9 cellular contexts compared by ENCODE assay signal in the genomic region with DNA sequence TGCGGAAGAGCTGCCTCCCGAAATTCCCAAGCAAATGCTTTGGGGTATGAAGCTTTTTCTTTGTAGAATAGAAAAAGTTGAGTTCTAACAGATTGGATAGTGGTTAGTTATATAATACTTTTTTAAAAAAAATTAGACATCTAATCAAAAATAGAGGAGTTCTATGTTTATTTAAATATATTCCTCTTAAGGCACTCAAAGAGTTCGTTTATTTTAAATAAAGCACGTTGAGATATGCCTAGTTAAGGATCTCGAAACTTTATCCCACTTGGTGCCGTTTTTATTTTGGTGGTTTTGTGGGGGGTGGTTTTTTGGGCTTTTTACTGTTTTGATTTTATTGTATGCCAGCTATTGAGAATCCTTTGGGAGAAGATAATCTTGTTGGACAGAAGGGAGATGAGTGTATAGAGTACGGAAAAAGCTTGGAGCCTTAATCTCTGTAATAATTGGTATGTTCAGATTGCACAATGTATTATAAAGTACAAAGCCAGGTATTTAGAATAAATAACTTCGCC. TPM values are rescaled to one million over a fixed set of nuclear protein-coding genes. Genes with fewer than 3 reads are reported as not detected.
DNase-seq lines count a peak whose midpoint lies in the region; ATAC-seq, FAIRE-seq and TF ChIP-seq lines count a peak whose summit lies in the region.
"Had no signal": no experiment of that assay in that cellular context is flagged by ENCODE, and none has a peak within 500 bp of the region (broad histone marks: within the 10 kb centered on the region; RNA-seq: fewer than 3 reads in every experiment).

No MANE protein-coding gene starts in this region.

- TF ChIP-seq POLR2A in HepG2 (IDR thresholded peaks at IDR 0.05; ENCODE audit: insufficient read depth in 1 of 2, low read depth in 2 of 2, low read length in 2 of 2) (no peak), thyroid gland (IDR thresholded peaks at IDR 0.05) (no peak)

- no peaks in the 10 kb centered on the region for H3K9me3 Mint-ChIP-seq in activated T-cell treated with anti-CD3 and anti-CD28 coated beads, Interleukin-2, amount 50 U/mL, for 24 hours
- peaks cover 1% of the 10 kb centered on the region for H3K9me3 Mint-ChIP-seq in activated naive CD8-positive, alpha-beta T cell treated with anti-CD3 and anti-CD28 coated beads, Interleukin-2, amount 10 ng/mL, durations not matched to agents 7 days and 5 days
- H3K9me3 Mint-ChIP-seq in neural progenitor cell, result no peaks in the 10 kb centered on the region

- H3K4me1 Mint-ChIP-seq in activated T-cell treated with anti-CD3 and anti-CD28 coated beads, Interleukin-2, amount 50 U/mL, for 24 hours (ENCODE audit: low read depth), result peaks cover 27% of the 10 kb centered on the region
- peaks cover 43% of the 10 kb centered on the region for H3K4me1 Mint-ChIP-seq in activated naive CD8-positive, alpha-beta T cell treated with anti-CD3 and anti-CD28 coated beads, Interleukin-2, amount 10 ng/mL, durations not matched to agents 7 days and 5 days
- H3K4me1 Mint-ChIP-seq in neural progenitor cell, result peaks cover 4% of the 10 kb centered on the region

- no peak for TF ChIP-seq RAD21 in HepG2 (CRISPR knock-in tag; IDR thresholded peaks at IDR 0.05)

- H3K36me3 ChIP-seq in HepG2 (replicated peaks in 1 of 2; ENCODE audit: control insufficient read depth in 1 of 2, insufficient read depth in 2 of 2, low read length in 2 of 2) (peaks cover 0 to 17% of the 10 kb centered on the region in 2 experiments; a peak in 3 of 5 replicates), thyroid gland (peaks cover 0 to 9% of the 10 kb centered on the region in 2 donors), neural progenitor cell (peaks cover 24% of the 10 kb centered on the region)

- peaks cover 40% of the 10 kb centered on the region for H3F3A ChIP-seq in neural progenitor cell (ENCODE audit: low read depth)

- H4K20me1 ChIP-seq in HepG2 (ENCODE audit: insufficient read depth, low read length) (no peaks in the 10 kb centered on the region), neural progenitor cell (ENCODE audit: low read depth) (peaks cover 2% of the 10 kb centered on the region)

- H3K4me2 ChIP-seq in HepG2 (ENCODE audit: low read depth, low read length) (no peak overlapping the region), neural progenitor cell (no peak overlapping the region)

- TF ChIP-seq CTCF in HepG2 (CRISPR knock-in tag; IDR thresholded peaks at IDR 0.05) (no peak), thyroid gland (IDR thresholded peaks at IDR 0.05) (no peak), neural progenitor cell (IDR thresholded peaks at IDR 0.05) (no peak)

- no peak for ATAC-seq in activated naive CD8-positive, alpha-beta T cell treated with anti-CD3 and anti-CD28 coated beads, Interleukin-2, amount 10 ng/mL, durations not matched to agents 7 days and 5 days (ENCODE audit: low read depth)
- ATAC-seq in HepG2, result no peak
- no peak for ATAC-seq in HG03025 (IDR thresholded peaks at IDR 0.05; ENCODE audit: low FRiP score, unreplicated experiment)

- no peak overlapping the region for H3K27ac ChIP-seq in HepG2 (ENCODE audit: extremely low read length, insufficient read depth, low read length)
- peak overlapping the region; percentile 58 to 95 (median 88) for H3K27ac ChIP-seq in thyroid gland
- H3K27ac ChIP-seq in neural progenitor cell, result no peak overlapping the region

- no peaks in the 10 kb centered on the region for H3K9me3 ChIP-seq in HepG2 (ENCODE audit: low read length)
- H3K9me3 ChIP-seq in thyroid gland, result no peaks in the 10 kb centered on the region
- no peaks in the 10 kb centered on the region for H3K9me3 ChIP-seq in neural progenitor cell (ENCODE audit: low read depth)

- no peak overlapping the region for H3K9ac ChIP-seq in HepG2 (ENCODE audit: insufficient read depth, low read depth, low read length)
- no peak overlapping the region for H3K9ac ChIP-seq in neural progenitor cell

- BruUV-seq in HepG2 (replicated peaks; lab: Mats Ljungman, UMichigan), result TSS peak; percentile 13

- peaks cover 26% of the 10 kb centered on the region for H3K4me1 ChIP-seq in HepG2 (ENCODE audit: insufficient read depth, low read length)
- peaks cover 18 to 28% of the 10 kb centered on the region in 2 donors for H3K4me1 ChIP-seq in thyroid gland
- H3K4me1 ChIP-seq in neural progenitor cell, result peaks cover 4% of the 10 kb centered on the region

- peak overlapping the region; percentile 81 for H3K4me3 Mint-ChIP-seq in activated T-cell treated with anti-CD3 and anti-CD28 coated beads, Interleukin-2, amount 50 U/mL, for 24 hours
- peak overlapping the region; percentile 99 for H3K4me3 Mint-ChIP-seq in activated naive CD8-positive, alpha-beta T cell treated with anti-CD3 and anti-CD28 coated beads, Interleukin-2, amount 10 ng/mL, durations not matched to agents 7 days and 5 days
- H3K4me3 Mint-ChIP-seq in neural progenitor cell, result no peak overlapping the region

- in situ Hi-C loops in HepG2 (cut with HindIII; ENCODE audit: extremely low pct_ligation_motif_present, low pct_unique_long_range_greater_than_20kb), result no loop called here

- CTCF ChIA-PET in HepG2 (lab: Yijun Ruan, JAX; ENCODE audit: low intra/inter-chr PET ratio, low total read pairs), result no interaction called here

- no peaks in the 10 kb centered on the region for H3K79me2 ChIP-seq in HepG2 (ENCODE audit: insufficient read depth, low read length)
- no peaks in the 10 kb centered on the region for H3K79me2 ChIP-seq in neural progenitor cell (ENCODE audit: low read depth)

- no peaks in the 10 kb centered on the region for H3K27me3 Mint-ChIP-seq in activated T-cell treated with anti-CD3 and anti-CD28 coated beads, Interleukin-2, amount 50 U/mL, for 24 hours
- H3K27me3 Mint-ChIP-seq in activated naive CD8-positive, alpha-beta T cell treated with anti-CD3 and anti-CD28 coated beads, Interleukin-2, amount 10 ng/mL, durations not matched to agents 7 days and 5 days, result peaks cover 11% of the 10 kb centered on the region
- no peaks in the 10 kb centered on the region for H3K27me3 Mint-ChIP-seq in neural progenitor cell (ENCODE audit: insufficient read depth, low read depth)

- intact Hi-C loops in HepG2 (cut with micrococcal nuclease; ENCODE audit: unreplicated experiment) (no loop called here), thyroid gland (cut with DNase I) (no loop called here)

- H3K27me3 ChIP-seq in HepG2 (ENCODE audit: control insufficient read depth in 1 of 2, insufficient read depth in 2 of 2, low read length in 2 of 2), result no peaks in the 10 kb centered on the region
- no peaks in the 10 kb centered on the region for H3K27me3 ChIP-seq in thyroid gland
- H3K27me3 ChIP-seq in neural progenitor cell, result no peaks in the 10 kb centered on the region

- POLR2A ChIA-PET in activated naive CD8-positive, alpha-beta T cell treated with anti-CD3 and anti-CD28 coated beads, Interleukin-2, amount 10 ng/mL, durations not matched to agents 7 days and 5 days (lab: Charles Lee), result interaction anchor here (3.8 kb wide), 1 partner anchor 11 kb away, joined by 24 read pairs; a partner anchor contains a TSS
- POLR2A ChIA-PET in HepG2 (lab: Yijun Ruan, JAX), result interaction anchor here (2.7 kb wide), 1 partner anchor 10 kb away, joined by 10 read pairs; a partner anchor contains a TSS

- H3K36me3 Mint-ChIP-seq in activated T-cell treated with anti-CD3 and anti-CD28 coated beads, Interleukin-2, amount 50 U/mL, for 24 hours (ENCODE audit: low read depth), result peaks cover 57% of the 10 kb centered on the region
- peaks cover 41% of the 10 kb centered on the region for H3K36me3 Mint-ChIP-seq in activated naive CD8-positive, alpha-beta T cell treated with anti-CD3 and anti-CD28 coated beads, Interleukin-2, amount 10 ng/mL, durations not matched to agents 7 days and 5 days
- peaks cover 13% of the 10 kb centered on the region for H3K36me3 Mint-ChIP-seq in neural progenitor cell

- FAIRE-seq in HepG2 (lab: Jason Lieb, UNC), result no peak
- FAIRE-seq: endometrium had no signal

- H2AFZ ChIP-seq in HepG2 (ENCODE audit: low read length) (no peak overlapping the region), neural progenitor cell (replicated peaks) (no peak overlapping the region)

- DNase-seq in activated T-cell treated with anti-CD3 and anti-CD28 coated beads, Interleukin-2, amount 50 U/mL, for 24 hours, result no peak
- DNase-seq in activated T-cell treated with anti-CD3 and anti-CD28 coated beads, Interleukin-2, amount 50 U/mL, for 1 hour, result no peak
- no peak for DNase-seq in activated naive CD8-positive, alpha-beta T cell treated with anti-CD3 and anti-CD28 coated beads, Interleukin-2, amount 10 ng/mL, durations not matched to agents 7 days and 5 days
- DNase-seq in HepG2 (ENCODE audit: low spot score), result no peak
- DNase-seq in thyroid gland, result no peak
- DNase-seq in inferior parietal cortex (ENCODE audit: extremely low spot score), result no peak
- DNase-seq in neural progenitor cell (ENCODE audit: low spot score), result no peak

- no peak overlapping the region for H3K4me3 ChIP-seq in HepG2 (replicated peaks in 1 of 3; ENCODE audit: insufficient read depth in 1 of 3, low read depth in 2 of 3, low read length in 3 of 3)
- peak overlapping the region; percentile 20 to 25 (median 24) for H3K4me3 ChIP-seq in thyroid gland (replicated peaks in 1 of 3)
- H3K4me3 ChIP-seq in neural progenitor cell, result no peak overlapping the region

- peak overlapping the region; percentile 58 for H3K27ac Mint-ChIP-seq in activated T-cell treated with anti-CD3 and anti-CD28 coated beads, Interleukin-2, amount 50 U/mL, for 24 hours
- peak overlapping the region; percentile 54 for H3K27ac Mint-ChIP-seq in activated naive CD8-positive, alpha-beta T cell treated with anti-CD3 and anti-CD28 coated beads, Interleukin-2, amount 10 ng/mL, durations not matched to agents 7 days and 5 days
- no peak overlapping the region for H3K27ac Mint-ChIP-seq in neural progenitor cell

- WGBS in HepG2 (ENCODE audit: low lambda C conversion rate), result 94% methylated on average over 8 of the region's 8 CpGs
- WGBS in thyroid gland, 2 donors, result 54 to 55% methylated on average over 8 of the region's 8 CpGs

- TF ChIP-seq EP300 in HepG2 (IDR thresholded peaks at IDR 0.05; ENCODE audit: low read depth in 2 of 2, low read length in 2 of 2), result no peak
- TF ChIP-seq EP300 in HepG2 (CRISPR knock-in tag; IDR thresholded peaks at IDR 0.05; ENCODE audit: borderline replicate concordance), result no peak

RNA-seq across cellular contexts. Expression of a gene that starts 10.7 kb away (rescaled TPM):
- total RNA-seq in activated naive CD8-positive, alpha-beta T cell treated with anti-CD3 and anti-CD28 coated beads, Interleukin-2, amount 10 ng/mL, durations not matched to agents 7 days and 5 days, result 1 to 10 TPM; 5.1 to 5.5 TPM
- total RNA-seq in HepG2 (2016; rRNA removed; fragmentation: Illumina TruSeq; extraction: Trizol) (8.4 and 8.5 TPM in 2 replicates), thyroid gland (1 to 10 TPM; 4.8 to 8.9 (median 6.8) TPM), neural progenitor cell (ENCODE audit: low replicate concordance) (17.5 and 27.8 TPM in 2 replicates)
- total RNA-seq in HepG2 (2016; cell fraction: cytosol; rRNA removed; fragmentation: Illumina TruSeq; extraction: Trizol; ENCODE audit: low read depth), result 1.9 and 2.3 TPM in 2 replicates
- 8.4 and 8.6 TPM in 2 replicates for total RNA-seq in HepG2 (2016; cell fraction: insoluble cytoplasmic fraction; rRNA removed; fragmentation: Illumina TruSeq; extraction: Trizol)
- 2.8 and 3.6 TPM in 2 replicates for total RNA-seq in HepG2 (2016; cell fraction: membrane; rRNA removed; fragmentation: Illumina TruSeq; extraction: Trizol)
- total RNA-seq in HepG2 (2016; cell fraction: nucleus; rRNA removed; fragmentation: Illumina TruSeq; extraction: Trizol), result 5.8 and 7.5 TPM in 2 replicates
- 1.9 and 2.6 TPM in 2 replicates for polyA plus RNA-seq in HepG2 (2011; rRNA removed)
- polyA plus RNA-seq in HepG2 (2011; cell fraction: cytosol; rRNA removed), result 1.0 and 1.8 TPM in 2 replicates
- polyA plus RNA-seq in HepG2 (2011; cell fraction: nucleus; rRNA removed), result 0.90 and 0.97 TPM in 2 replicates
- 3.8 and 4.8 TPM in 2 replicates for polyA plus RNA-seq in HepG2 (2012)
- polyA plus RNA-seq in HepG2 (2016; cell fraction: cytosol; fragmentation: Illumina TruSeq; extraction: Trizol; ENCODE audit: low read depth), result 0.49 and 0.59 TPM in 2 replicates
- polyA plus RNA-seq in HepG2 (2016; cell fraction: insoluble cytoplasmic fraction; fragmentation: Illumina TruSeq; extraction: Trizol; ENCODE audit: low read depth), result 6.9 TPM in 2 replicates
- 0.82 and 1.0 TPM in 2 replicates for polyA plus RNA-seq in HepG2 (2016; cell fraction: membrane; fragmentation: Illumina TruSeq; extraction: Trizol; ENCODE audit: low read depth)
- 7.6 and 9.2 TPM in 2 replicates for polyA plus RNA-seq in HepG2 (2016; cell fraction: nucleus; fragmentation: Illumina TruSeq; extraction: Trizol; ENCODE audit: insufficient read depth, low read depth)
- polyA minus RNA-seq in HepG2 (2011; rRNA and poly(A)+ RNA removed; ENCODE audit: low replicate concordance), result 0.24 and 1.2 TPM in 2 replicates
- polyA minus RNA-seq in HepG2 (2011; cell fraction: cytosol; rRNA and poly(A)+ RNA removed), result 2.5 and 2.7 TPM in 2 replicates
- 2.6 and 4.0 TPM in 2 replicates for polyA minus RNA-seq in HepG2 (2011; cell fraction: nucleus; rRNA and poly(A)+ RNA removed)

RNA-seq across cellular contexts. Expression of a gene that starts 56.2 kb away (rescaled TPM):
- total RNA-seq in activated naive CD8-positive, alpha-beta T cell treated with anti-CD3 and anti-CD28 coated beads, Interleukin-2, amount 10 ng/mL, durations not matched to agents 7 days and 5 days, result 100 to 1,000 TPM; 119 to 128 TPM
- total RNA-seq in HepG2 (2016; rRNA removed; fragmentation: Illumina TruSeq; extraction: Trizol) (126 and 211 TPM in 2 replicates), thyroid gland (100 to 1,000 TPM; 137 to 295 (median 158) TPM), neural progenitor cell (ENCODE audit: low replicate concordance) (185 and 299 TPM in 2 replicates)
- total RNA-seq in HepG2 (2016; cell fraction: cytosol; rRNA removed; fragmentation: Illumina TruSeq; extraction: Trizol; ENCODE audit: low read depth), result 19.1 and 34.5 TPM in 2 replicates
- total RNA-seq in HepG2 (2016; cell fraction: insoluble cytoplasmic fraction; rRNA removed; fragmentation: Illumina TruSeq; extraction: Trizol), result 123 and 189 TPM in 2 replicates
- total RNA-seq in HepG2 (2016; cell fraction: membrane; rRNA removed; fragmentation: Illumina TruSeq; extraction: Trizol), result 36.2 and 39.8 TPM in 2 replicates
- total RNA-seq in HepG2 (2016; cell fraction: nucleus; rRNA removed; fragmentation: Illumina TruSeq; extraction: Trizol), result 102 and 119 TPM in 2 replicates
- 41.0 and 42.8 TPM in 2 replicates for polyA plus RNA-seq in HepG2 (2011; rRNA removed)
- 19.1 and 32.4 TPM in 2 replicates for polyA plus RNA-seq in HepG2 (2011; cell fraction: cytosol; rRNA removed)
- 26.9 and 40.5 TPM in 2 replicates for polyA plus RNA-seq in HepG2 (2011; cell fraction: nucleus; rRNA removed)
- 58.1 and 68.2 TPM in 2 replicates for polyA plus RNA-seq in HepG2 (2012)
- polyA plus RNA-seq in HepG2 (2016; cell fraction: cytosol; fragmentation: Illumina TruSeq; extraction: Trizol; ENCODE audit: low read depth), result 3.1 and 3.4 TPM in 2 replicates
- polyA plus RNA-seq in HepG2 (2016; cell fraction: insoluble cytoplasmic fraction; fragmentation: Illumina TruSeq; extraction: Trizol; ENCODE audit: low read depth), result 155 and 156 TPM in 2 replicates
- polyA plus RNA-seq in HepG2 (2016; cell fraction: membrane; fragmentation: Illumina TruSeq; extraction: Trizol; ENCODE audit: low read depth), result 11.9 and 12.5 TPM in 2 replicates
- 108 and 129 TPM in 2 replicates for polyA plus RNA-seq in HepG2 (2016; cell fraction: nucleus; fragmentation: Illumina TruSeq; extraction: Trizol; ENCODE audit: insufficient read depth, low read depth)
- polyA minus RNA-seq in HepG2 (2011; rRNA and poly(A)+ RNA removed; ENCODE audit: low replicate concordance), result 67.4 and 132 TPM in 2 replicates
- 77.8 and 127 TPM in 2 replicates for polyA minus RNA-seq in HepG2 (2011; cell fraction: cytosol; rRNA and poly(A)+ RNA removed)
- polyA minus RNA-seq in HepG2 (2011; cell fraction: nucleus; rRNA and poly(A)+ RNA removed), result 102 and 161 TPM in 2 replicates

Comparison
In these comparisons a context has a peak if more than half of its experiments do, and no peak if none do; other contexts are left out.
1. H3K27ac ChIP-seq: peak in thyroid gland (3 of 3); none in HepG2 (single experiment) and neural progenitor cell (single experiment).
2. H3K4me3 ChIP-seq: peak in thyroid gland (3 of 3); none in HepG2 (0 of 3) and neural progenitor cell (single experiment).